In the genomic region with DNA sequence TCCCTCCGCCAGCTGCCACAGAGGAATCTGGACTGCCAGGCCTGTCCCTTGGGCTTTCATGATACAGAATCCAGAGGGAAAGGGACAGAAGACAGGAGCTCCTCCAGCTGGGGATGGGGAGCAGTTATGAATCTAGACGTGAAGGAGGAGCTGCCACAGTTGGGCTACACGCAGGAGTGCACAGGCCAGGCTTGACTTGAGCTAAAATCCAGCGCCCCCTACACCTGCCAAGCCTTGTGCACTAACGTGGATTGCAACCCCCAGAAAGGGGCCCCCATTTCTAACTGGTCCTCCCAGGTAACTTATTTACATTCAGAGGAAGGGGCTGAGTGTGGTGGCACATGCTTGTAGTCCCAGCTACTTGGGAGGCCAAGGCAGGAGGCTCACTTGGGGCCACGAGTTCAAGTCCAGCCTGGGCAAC, we compare ENCODE assay signal across 10 cellular contexts. TPM values are rescaled to one million over a fixed set of nuclear protein-coding genes. Genes with fewer than 3 reads are reported as not detected.
DNase-seq lines count a peak whose midpoint lies in the region; ATAC-seq lines count a peak whose summit lies in the region.
"Had no signal": no experiment of that assay in that cellular context is flagged by ENCODE, and none has a peak within 500 bp of the region (broad histone marks: within the 10 kb centered on the region; RNA-seq: fewer than 3 reads in every experiment).

No MANE protein-coding gene starts in this region.

- H3K27ac ChIP-seq in caudate nucleus (ENCODE audit: low read depth, low read length) = no peak overlapping the region
- H3K27ac ChIP-seq: breast epithelium had no signal

- H3K36me3 Mint-ChIP-seq in activated CD4-positive, alpha-beta memory T cell treated with anti-CD3 and anti-CD28 coated beads, Interleukin-2, amount 10 ng/mL, durations not matched to agents 7 days and 5 days (ENCODE audit: low read depth) = peaks cover 27% of the 10 kb centered on the region
- H3K36me3 Mint-ChIP-seq in activated CD4-positive, alpha-beta memory T cell treated with anti-CD3 and anti-CD28 coated beads for 36 hours = peaks cover 22% of the 10 kb centered on the region
- H3K36me3 Mint-ChIP-seq in activated naive CD4-positive, alpha-beta T cell treated with anti-CD3 and anti-CD28 coated beads, Interleukin-2, amount 50 U/mL, for 72 hours = peaks cover 5 to 36% of the 10 kb centered on the region in 2 donors
- peaks cover 20 to 40% of the 10 kb centered on the region in 2 donors for H3K36me3 Mint-ChIP-seq in stimulated activated naive B cell treated with anti-CD40 and anti-IgM and Interleukin-4, amounts not matched to agents 10 μg/mL and 1 μg/mL and 100 μg/mL, for 72 hours

- no peak overlapping the region for H3K4me3 Mint-ChIP-seq in activated CD4-positive, alpha-beta memory T cell treated with anti-CD3 and anti-CD28 coated beads, Interleukin-2, amount 10 ng/mL, durations not matched to agents 7 days and 5 days
- H3K4me3 Mint-ChIP-seq in activated CD4-positive, alpha-beta memory T cell treated with anti-CD3 and anti-CD28 coated beads for 36 hours = no peak overlapping the region
- H3K4me3 Mint-ChIP-seq in stimulated activated naive B cell treated with anti-CD40 and anti-IgM and Interleukin-4, amounts not matched to agents 10 μg/mL and 1 μg/mL and 100 μg/mL, for 72 hours = peak overlapping the region; percentile 56 to 59
- H3K4me3 Mint-ChIP-seq: neural crest cell had no signal

- H3K27ac Mint-ChIP-seq in activated CD4-positive, alpha-beta memory T cell treated with anti-CD3 and anti-CD28 coated beads, Interleukin-2, amount 10 ng/mL, durations not matched to agents 7 days and 5 days = peak overlapping the region; percentile 51
- no peak overlapping the region for H3K27ac Mint-ChIP-seq in activated CD4-positive, alpha-beta memory T cell treated with anti-CD3 and anti-CD28 coated beads for 36 hours
- peak overlapping the region; percentile 32 to 75 for H3K27ac Mint-ChIP-seq in activated naive CD4-positive, alpha-beta T cell treated with anti-CD3 and anti-CD28 coated beads, Interleukin-2, amount 50 U/mL, for 72 hours
- H3K27ac Mint-ChIP-seq in stimulated activated naive B cell treated with anti-CD40 and anti-IgM and Interleukin-4, amounts not matched to agents 10 μg/mL and 1 μg/mL and 100 μg/mL, for 72 hours = peak overlapping the region; percentile 85

- CTCF ChIA-PET in activated CD4-positive, alpha-beta memory T cell treated with anti-CD3 and anti-CD28 coated beads, Interleukin-2, amount 10 ng/mL, durations not matched to agents 7 days and 5 days (lab: Charles Lee) = interaction anchor here (1.4 kb wide), 1 partner anchor 45 kb away, joined by 3 read pairs; no protein-coding TSS in a partner anchor
- CTCF ChIA-PET in activated CD4-positive, alpha-beta memory T cell treated with anti-CD3 and anti-CD28 coated beads for 36 hours (lab: Charles Lee) = interaction anchor here (0.9 kb wide), 2 partner anchors 49 to 226 kb away, joined by 3 read pairs; no protein-coding TSS in a partner anchor

- DNase-seq in activated CD4-positive, alpha-beta memory T cell treated with anti-CD3 and anti-CD28 coated beads, Interleukin-2, amount 10 ng/mL, durations not matched to agents 7 days and 5 days = no peak
- DNase-seq in activated CD4-positive, alpha-beta memory T cell treated with anti-CD3 and anti-CD28 coated beads for 36 hours = no peak
- no peak for DNase-seq in activated naive CD4-positive, alpha-beta T cell treated with anti-CD3 and anti-CD28 coated beads, Interleukin-2, amount 50 U/mL, for 72 hours (ENCODE audit: low spot score in 2 of 2)
- no peak for DNase-seq in stimulated activated naive B cell treated with anti-CD40 and anti-IgM and Interleukin-4, amounts not matched to agents 10 μg/mL and 1 μg/mL and 100 μg/mL, for 72 hours
- DNase-seq in caudate nucleus (lab: John Stamatoyannopoulos, UW) (no peak), amygdala (lab: John Stamatoyannopoulos, UW) (no peak)

- peaks cover 58% of the 10 kb centered on the region for H3K4me1 Mint-ChIP-seq in activated CD4-positive, alpha-beta memory T cell treated with anti-CD3 and anti-CD28 coated beads, Interleukin-2, amount 10 ng/mL, durations not matched to agents 7 days and 5 days
- H3K4me1 Mint-ChIP-seq in activated CD4-positive, alpha-beta memory T cell treated with anti-CD3 and anti-CD28 coated beads for 36 hours (ENCODE audit: low read depth) = peaks cover 85% of the 10 kb centered on the region
- H3K4me1 Mint-ChIP-seq in stimulated activated naive B cell treated with anti-CD40 and anti-IgM and Interleukin-4, amounts not matched to agents 10 μg/mL and 1 μg/mL and 100 μg/mL, for 72 hours = peaks cover 59 to 79% of the 10 kb centered on the region in 2 donors

- POLR2A ChIA-PET in activated CD4-positive, alpha-beta memory T cell treated with anti-CD3 and anti-CD28 coated beads, Interleukin-2, amount 10 ng/mL, durations not matched to agents 7 days and 5 days (lab: Charles Lee) = interaction anchor here (1.0 to 2.4 kb wide), 8 partner anchors 10 to 113 kb away, joined by 3 to 8 read pairs (median 4); partner anchors contain the start of genes KLHL24 and KLHL6
- POLR2A ChIA-PET in activated CD4-positive, alpha-beta memory T cell treated with anti-CD3 and anti-CD28 coated beads for 36 hours (lab: Charles Lee) = interaction anchor here (1.2 to 1.5 kb wide), 2 partner anchors 11 to 156 kb away, joined by 3 to 7 read pairs; partner anchors contain the start of gene YEATS2

- intact Hi-C loops in activated CD4-positive, alpha-beta memory T cell treated with anti-CD3 and anti-CD28 coated beads for 36 hours (cut with micrococcal nuclease) = loop anchor here (2.0 kb wide), 1 partner anchor 14 kb away; no protein-coding TSS in a partner anchor

- H3K9me3 Mint-ChIP-seq in activated CD4-positive, alpha-beta memory T cell treated with anti-CD3 and anti-CD28 coated beads, Interleukin-2, amount 10 ng/mL, durations not matched to agents 7 days and 5 days = no peaks in the 10 kb centered on the region
- no peaks in the 10 kb centered on the region for H3K9me3 Mint-ChIP-seq in activated CD4-positive, alpha-beta memory T cell treated with anti-CD3 and anti-CD28 coated beads for 36 hours
- no peaks in the 10 kb centered on the region for H3K9me3 Mint-ChIP-seq in activated naive CD4-positive, alpha-beta T cell treated with anti-CD3 and anti-CD28 coated beads, Interleukin-2, amount 50 U/mL, for 72 hours
- no peaks in the 10 kb centered on the region for H3K9me3 Mint-ChIP-seq in stimulated activated naive B cell treated with anti-CD40 and anti-IgM and Interleukin-4, amounts not matched to agents 10 μg/mL and 1 μg/mL and 100 μg/mL, for 72 hours
- H3K9me3 Mint-ChIP-seq: neural crest cell had no signal

- peak; percentile 14 for ATAC-seq in HG02973 (IDR thresholded peaks at IDR 0.05; ENCODE audit: unreplicated experiment)
- peak; percentile 6 to 21 for ATAC-seq in activated naive CD4-positive, alpha-beta T cell treated with anti-CD3 and anti-CD28 coated beads, Interleukin-2, amount 50 U/mL, for 72 hours
- ATAC-seq in stimulated activated naive B cell treated with anti-CD40 and anti-IgM and Interleukin-4, amounts not matched to agents 10 μg/mL and 1 μg/mL and 100 μg/mL, for 72 hours (replicated peaks) = peak; percentile 21 to 35
- no peak for ATAC-seq in HG02759 (IDR thresholded peaks at IDR 0.05; ENCODE audit: unreplicated experiment)

- H3K27me3 Mint-ChIP-seq in activated CD4-positive, alpha-beta memory T cell treated with anti-CD3 and anti-CD28 coated beads, Interleukin-2, amount 10 ng/mL, durations not matched to agents 7 days and 5 days = no peaks in the 10 kb centered on the region
- H3K27me3 Mint-ChIP-seq in activated CD4-positive, alpha-beta memory T cell treated with anti-CD3 and anti-CD28 coated beads for 36 hours = no peaks in the 10 kb centered on the region
- H3K27me3 Mint-ChIP-seq in stimulated activated naive B cell treated with anti-CD40 and anti-IgM and Interleukin-4, amounts not matched to agents 10 μg/mL and 1 μg/mL and 100 μg/mL, for 72 hours = no peaks in the 10 kb centered on the region

RNA-seq across cellular contexts. Expression of gene KLHL6, which starts 14.3 kb away (rescaled TPM):
- total RNA-seq in activated CD4-positive, alpha-beta memory T cell treated with anti-CD3 and anti-CD28 coated beads, Interleukin-2, amount 10 ng/mL, durations not matched to agents 7 days and 5 days = 10 to 100 TPM; 47.1 to 48.6 TPM
- 10 to 100 TPM; 63.5 to 65.2 TPM for total RNA-seq in activated CD4-positive, alpha-beta memory T cell treated with anti-CD3 and anti-CD28 coated beads for 36 hours
- total RNA-seq in activated naive CD4-positive, alpha-beta T cell treated with anti-CD3 and anti-CD28 coated beads, Interleukin-2, amount 50 U/mL, for 72 hours = 10 to 100 TPM; 47.0 to 72.9 TPM

Comparison
In these comparisons a context has a peak if more than half of its experiments do, and no peak if none do; other contexts are left out.
1. H3K4me3 Mint-ChIP-seq: peak in stimulated activated naive B cell treated with anti-CD40 and anti-IgM and Interleukin-4, amounts not matched to agents 10 μg/mL and 1 μg/mL and 100 μg/mL, for 72 hours (2 of 2); none in activated CD4-positive, alpha-beta memory T cell treated with anti-CD3 and anti-CD28 coated beads, Interleukin-2, amount 10 ng/mL, durations not matched to agents 7 days and 5 days (single experiment) and activated CD4-positive, alpha-beta memory T cell treated with anti-CD3 and anti-CD28 coated beads for 36 hours (single experiment).